In the genomic region with DNA sequence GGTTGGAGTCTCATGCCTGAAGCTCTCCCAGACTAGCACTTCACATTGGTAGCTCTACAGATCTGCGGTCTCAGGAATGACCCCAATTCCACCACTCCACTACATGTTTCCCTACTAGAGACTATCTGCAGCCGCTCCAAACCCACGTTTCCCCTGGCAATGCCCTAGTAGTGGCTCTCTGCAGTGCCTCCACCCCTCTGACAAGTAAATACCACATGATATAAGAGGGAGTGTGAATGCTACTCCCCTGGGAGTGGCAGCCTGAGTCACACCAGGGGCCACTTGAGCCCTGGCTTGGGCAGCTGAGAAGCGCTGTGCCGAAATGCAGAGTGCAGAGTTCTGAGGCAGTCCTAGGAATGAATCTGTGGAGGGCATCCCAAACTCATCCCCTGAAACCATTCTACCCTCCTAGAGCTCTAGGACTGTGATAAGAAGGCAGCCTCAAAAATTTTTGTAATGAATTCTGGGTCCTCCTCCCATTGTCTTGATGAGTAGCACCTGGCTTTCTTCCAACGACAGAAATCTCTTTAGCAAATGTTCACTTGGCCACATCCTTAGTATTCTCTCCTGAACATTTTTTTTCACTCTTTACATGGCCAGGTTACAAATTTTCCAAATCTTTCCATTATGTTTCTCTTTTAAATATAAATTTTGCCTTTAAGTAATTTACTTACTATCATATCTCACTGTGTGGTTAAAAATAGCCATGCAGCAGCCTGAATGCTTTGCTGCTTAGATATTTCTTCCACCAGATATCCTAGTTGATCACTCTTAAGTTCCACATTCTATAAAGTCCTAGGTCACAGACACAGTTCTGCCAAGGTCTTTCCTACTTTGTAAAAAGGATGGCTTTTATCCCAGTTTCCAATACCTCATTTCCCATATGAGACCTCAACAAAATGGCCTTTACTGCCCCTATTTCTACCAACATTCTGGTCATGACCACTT, we compare ENCODE assay signal across 11 cellular contexts.
DNase-seq lines count a peak whose midpoint lies in the region; ATAC-seq and TF ChIP-seq lines count a peak whose summit lies in the region.
"Had no signal": no experiment of that assay in that cellular context is flagged by ENCODE, and none has a peak within 500 bp of the region (broad histone marks: within the 10 kb centered on the region; RNA-seq: fewer than 3 reads in every experiment).

No MANE protein-coding gene starts in this region.

- WGBS in esophagus squamous epithelium, 2 donors: 62 to 65% methylated on average over 4 to 6 of the region's 6 CpGs

- H3K4me1 Mint-ChIP-seq in activated CD4-positive, alpha-beta T cell treated with anti-CD3 and anti-CD28 coated beads, Interleukin-2, amount 10 ng/mL, durations not matched to agents 24 days and 14 days: no peaks in the 10 kb centered on the region

- H3K9me2 ChIP-seq in HCT116 (ENCODE audit: insufficient read depth): no peaks in the 10 kb centered on the region

- H3K9ac ChIP-seq in HCT116 (ENCODE audit: low read length): no peak overlapping the region

- intact Hi-C loops in HCT116 (cut with micrococcal nuclease) (no loop called here), esophagus squamous epithelium (cut with DNase I) (no loop called here), gastrocnemius medialis (cut with DNase I; ENCODE audit: low total_unique reads) (no loop called here)
- intact Hi-C loops in activated CD4-positive, alpha-beta T cell treated with anti-CD3 and anti-CD28 coated beads, Interleukin-2, amount 10 ng/mL, durations not matched to agents 24 days and 14 days (cut with micrococcal nuclease): loop anchor here (5.0 kb wide), 1 partner anchor 815 kb away; a partner anchor contains a TSS

- DNase-seq in HCT116 (ENCODE audit: low read depth, low spot score) (no peak), NCI-H345 treated with DMSO at 0.1 percent for 48 hours (lab: John Stamatoyannopoulos, UW; ENCODE audit: unreplicated experiment) (peak; percentile 51), esophagus squamous epithelium (lab: John Stamatoyannopoulos, UW) (no peak), gastrocnemius medialis (peak in 1 of 2 donors; percentile 28), KG1 (lab: John Stamatoyannopoulos, UW) (no peak), NCI-H1105 treated with DMSO at 0.1 percent for 48 hours (lab: John Stamatoyannopoulos, UW) (no peak)
- DNase-seq in activated CD4-positive, alpha-beta T cell treated with anti-CD3 and anti-CD28 coated beads, Interleukin-2, amount 10 ng/mL, durations not matched to agents 24 days and 14 days: no peak
- DNase-seq: glutamatergic neuron, IMR-90, small intestine had no signal

- H3K27me3 Mint-ChIP-seq in activated CD4-positive, alpha-beta T cell treated with anti-CD3 and anti-CD28 coated beads, Interleukin-2, amount 10 ng/mL, durations not matched to agents 24 days and 14 days: no peaks in the 10 kb centered on the region

- TF ChIP-seq CTCF in HCT116 (IDR thresholded peaks at IDR 0.05 in 2 of 3, conservative IDR thresholded peaks at IDR 0.05 in 1 of 3; ENCODE audit: borderline replicate concordance in 1 of 3, insufficient read depth in 1 of 3, low read depth in 2 of 3, low read length in 2 of 3) (no peak), esophagus squamous epithelium (IDR thresholded peaks at IDR 0.05) (no peak), gastrocnemius medialis (IDR thresholded peaks at IDR 0.05 in 4 of 5, conservative IDR thresholded peaks at IDR 0.05 in 1 of 5) (no peak)

- H3K9me3 ChIP-seq in HCT116 (ENCODE audit: control insufficient read depth in 1 of 2, insufficient read depth in 1 of 2, low read depth in 1 of 2, low read length in 2 of 2) (no peaks in the 10 kb centered on the region), esophagus squamous epithelium (no peaks in the 10 kb centered on the region), gastrocnemius medialis (no peaks in the 10 kb centered on the region)

- RAD21 ChIA-PET in HCT116 (lab: Charles Lee; ENCODE audit: low non-redundant PET in 1 of 2, low total read pairs in 2 of 2, uncharacterized antibody in 2 of 2, unreplicated experiment in 2 of 2): no interaction called here

- in situ Hi-C loops in gastrocnemius medialis (cut with MboI; ENCODE audit: low sequenced_read_pairs in 4 of 4): no loop called here

- no peak overlapping the region for H3K4me3 Mint-ChIP-seq in activated CD4-positive, alpha-beta T cell treated with anti-CD3 and anti-CD28 coated beads, Interleukin-2, amount 10 ng/mL, durations not matched to agents 24 days and 14 days

- peaks cover 23% of the 10 kb centered on the region for H3K9me3 Mint-ChIP-seq in activated CD4-positive, alpha-beta T cell treated with anti-CD3 and anti-CD28 coated beads, Interleukin-2, amount 10 ng/mL, durations not matched to agents 24 days and 14 days

- peak overlapping the region; percentile 37 for H3K4me2 ChIP-seq in HCT116 (ENCODE audit: low read length)

- H3K36me3 Mint-ChIP-seq in activated CD4-positive, alpha-beta T cell treated with anti-CD3 and anti-CD28 coated beads, Interleukin-2, amount 10 ng/mL, durations not matched to agents 24 days and 14 days (ENCODE audit: low read depth): no peaks in the 10 kb centered on the region

- H3K4me3 ChIP-seq in HCT116 (replicated peaks in 1 of 2; ENCODE audit: low read depth in 1 of 2, low read length in 2 of 2) (no peak overlapping the region), esophagus squamous epithelium (no peak overlapping the region), gastrocnemius medialis (no peak overlapping the region)

- CTCF ChIA-PET in HCT116 (lab: Charles Lee): no interaction called here

- H3K27ac Mint-ChIP-seq in activated CD4-positive, alpha-beta T cell treated with anti-CD3 and anti-CD28 coated beads, Interleukin-2, amount 10 ng/mL, durations not matched to agents 24 days and 14 days: no peak overlapping the region

- no peaks in the 10 kb centered on the region for H4K20me1 ChIP-seq in HCT116 (ENCODE audit: insufficient read depth)

- POLR2A ChIA-PET in HCT116 (lab: Charles Lee): no interaction called here

- H3K4me1 ChIP-seq in HCT116 (ENCODE audit: control insufficient read depth in 1 of 2, insufficient read depth in 2 of 2, low read length in 2 of 2): peaks cover 3 to 12% of the 10 kb centered on the region in 2 experiments; a peak in 2 of 4 replicates
- peaks cover 0 to 17% (median 4%) of the 10 kb centered on the region in 3 donors for H3K4me1 ChIP-seq in esophagus squamous epithelium
- peaks cover 3 to 17% of the 10 kb centered on the region in 2 donors for H3K4me1 ChIP-seq in gastrocnemius medialis

- no peaks in the 10 kb centered on the region for H3K36me3 ChIP-seq in HCT116 (ENCODE audit: control insufficient read depth in 1 of 2, insufficient read depth in 2 of 2, low read length in 2 of 2)
- no peaks in the 10 kb centered on the region for H3K36me3 ChIP-seq in esophagus squamous epithelium
- H3K36me3 ChIP-seq in gastrocnemius medialis: no peaks in the 10 kb centered on the region

- H3K79me2 ChIP-seq in HCT116 (ENCODE audit: insufficient read depth, low read length): no peaks in the 10 kb centered on the region

- TF ChIP-seq POLR2A in HCT116 (IDR thresholded peaks at IDR 0.05; ENCODE audit: borderline replicate concordance, extremely low read depth, insufficient read depth, insufficient read length): no peak
- no peak for TF ChIP-seq POLR2A in esophagus squamous epithelium (IDR thresholded peaks at IDR 0.05)
- no peak for TF ChIP-seq POLR2A in gastrocnemius medialis (IDR thresholded peaks at IDR 0.05)

- peak; percentile 69; the same call in 1 of the 2 replicates for ATAC-seq in HCT116
- ATAC-seq in gastrocnemius medialis: peak; percentile 76 to 86
- no peak for ATAC-seq in GM18520 (IDR thresholded peaks at IDR 0.05; ENCODE audit: unreplicated experiment)

- H2AFZ ChIP-seq in HCT116 (ENCODE audit: low read depth, low read length, poor library complexity, severe bottlenecking): no peak overlapping the region

- no peak for TF ChIP-seq RAD21 in HCT116 (IDR thresholded peaks at IDR 0.05; ENCODE audit: low read depth)

- no peaks in the 10 kb centered on the region for H3K27me3 ChIP-seq in HCT116 (ENCODE audit: insufficient read depth, low read length)
- no peaks in the 10 kb centered on the region for H3K27me3 ChIP-seq in esophagus squamous epithelium
- no peaks in the 10 kb centered on the region for H3K27me3 ChIP-seq in gastrocnemius medialis

- H3K27ac ChIP-seq in HCT116 (ENCODE audit: low read depth, low read length) (no peak overlapping the region), esophagus squamous epithelium (peak overlapping the region in 3 of 4 donors; percentile 27 to 66 (median 46)), gastrocnemius medialis (peak overlapping the region in 3 of 4 donors; percentile 30 to 46 (median 45))

- BruUV-seq in HCT116 (replicated peaks; lab: Mats Ljungman, UMichigan): no TSS peak

TF ChIP-seq in HCT116, 20 proteins besides CTCF, POLR2A, EP300 and RAD21 (continues in another document):
- TF ChIP-seq POLR2AphosphoS5 (IDR thresholded peaks at IDR 0.05; ENCODE audit: low read depth, low read length) (no peak), CBX3 (IDR thresholded peaks at IDR 0.05; ENCODE audit: low read depth) (no peak), ELF1 (IDR thresholded peaks at IDR 0.05; ENCODE audit: borderline replicate concordance, low read depth) (no peak), EZH2phosphoT487 (IDR thresholded peaks at IDR 0.05; ENCODE audit: borderline replicate concordance) (no peak), SRF (IDR thresholded peaks at IDR 0.05; ENCODE audit: low read depth) (no peak), EZH2 (IDR thresholded peaks at IDR 0.05) (no peak)
- TF ChIP-seq, protein P1, sequence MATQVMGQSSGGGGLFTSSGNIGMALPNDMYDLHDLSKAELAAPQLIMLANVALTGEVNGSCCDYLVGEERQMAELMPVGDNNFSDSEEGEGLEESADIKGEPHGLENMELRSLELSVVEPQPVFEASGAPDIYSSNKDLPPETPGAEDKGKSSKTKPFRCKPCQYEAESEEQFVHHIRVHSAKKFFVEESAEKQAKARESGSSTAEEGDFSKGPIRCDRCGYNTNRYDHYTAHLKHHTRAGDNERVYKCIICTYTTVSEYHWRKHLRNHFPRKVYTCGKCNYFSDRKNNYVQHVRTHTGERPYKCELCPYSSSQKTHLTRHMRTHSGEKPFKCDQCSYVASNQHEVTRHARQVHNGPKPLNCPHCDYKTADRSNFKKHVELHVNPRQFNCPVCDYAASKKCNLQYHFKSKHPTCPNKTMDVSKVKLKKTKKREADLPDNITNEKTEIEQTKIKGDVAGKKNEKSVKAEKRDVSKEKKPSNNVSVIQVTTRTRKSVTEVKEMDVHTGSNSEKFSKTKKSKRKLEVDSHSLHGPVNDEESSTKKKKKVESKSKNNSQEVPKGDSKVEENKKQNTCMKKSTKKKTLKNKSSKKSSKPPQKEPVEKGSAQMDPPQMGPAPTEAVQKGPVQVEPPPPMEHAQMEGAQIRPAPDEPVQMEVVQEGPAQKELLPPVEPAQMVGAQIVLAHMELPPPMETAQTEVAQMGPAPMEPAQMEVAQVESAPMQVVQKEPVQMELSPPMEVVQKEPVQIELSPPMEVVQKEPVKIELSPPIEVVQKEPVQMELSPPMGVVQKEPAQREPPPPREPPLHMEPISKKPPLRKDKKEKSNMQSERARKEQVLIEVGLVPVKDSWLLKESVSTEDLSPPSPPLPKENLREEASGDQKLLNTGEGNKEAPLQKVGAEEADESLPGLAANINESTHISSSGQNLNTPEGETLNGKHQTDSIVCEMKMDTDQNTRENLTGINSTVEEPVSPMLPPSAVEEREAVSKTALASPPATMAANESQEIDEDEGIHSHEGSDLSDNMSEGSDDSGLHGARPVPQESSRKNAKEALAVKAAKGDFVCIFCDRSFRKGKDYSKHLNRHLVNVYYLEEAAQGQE (IDR thresholded peaks at IDR 0.05; ENCODE audit: low read depth): no peak
